Comparison of ENCODE assay signal across 29 cellular contexts in the genomic region with DNA sequence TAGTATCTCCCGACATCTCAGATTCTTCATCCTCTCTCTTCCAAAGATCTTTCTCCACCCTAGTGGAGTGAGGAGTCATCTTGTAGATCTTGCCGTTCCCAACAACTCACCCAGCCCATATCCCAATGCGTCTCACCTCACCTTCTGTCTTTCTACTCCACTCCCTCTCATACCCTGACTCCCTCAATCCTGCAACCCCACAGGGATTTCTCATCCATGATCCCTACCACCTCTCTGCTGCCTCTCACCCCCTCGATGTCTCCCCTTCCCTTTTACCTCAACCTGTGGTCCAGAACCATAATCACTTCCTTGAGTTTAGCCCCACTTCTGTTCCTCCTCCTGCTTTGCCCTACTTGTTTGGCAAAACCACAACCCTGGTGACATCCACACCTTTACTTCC. TPM values are rescaled to one million over a fixed set of nuclear protein-coding genes. Genes with fewer than 3 reads are reported as not detected.
"Had no signal": no experiment of that assay in that cellular context is flagged by ENCODE, and none has a peak within 500 bp of the region (broad histone marks: within the 10 kb centered on the region; RNA-seq: fewer than 3 reads in every experiment).

No MANE protein-coding gene starts in this region.

- H3K4me3 ChIP-seq: colonic mucosa, dorsolateral prefrontal cortex, esophagus squamous epithelium, gastrocnemius medialis, heart right ventricle, left lung, lower lobe of right lung had no signal

- H3K36me3 ChIP-seq: colonic mucosa, esophagus squamous epithelium, gastrocnemius medialis, heart right ventricle, left lung, lower lobe of right lung had no signal

- DNase-seq: colonic mucosa; dermis blood vessel endothelial cell; effector CD4-positive, alpha-beta T cell; effector memory CD4-positive, alpha-beta T cell; erythroblast; esophagus squamous epithelium; foreskin fibroblast; foreskin melanocyte; gastrocnemius medialis; glutamatergic neuron; heart right ventricle; hippocampal formation; left cardiac atrium; left ventricle myocardium superior; lower lobe of right lung; mesenchymal stem cell; midbrain had no signal

- ATAC-seq: gastrocnemius medialis; heart right ventricle; left cardiac atrium; left lung; left ventricle myocardium superior; lower lobe of right lung; naive thymus-derived CD4-positive, alpha-beta T cell had no signal

- FAIRE-seq: endometrium, islet of Langerhans had no signal

- H3K27ac ChIP-seq: colonic mucosa, dorsolateral prefrontal cortex, epithelial cell of prostate, esophagus squamous epithelium, gastrocnemius medialis, heart right ventricle, left lung, lower lobe of right lung had no signal

- H3K27me3 ChIP-seq: colonic mucosa, gastrocnemius medialis had no signal

RNA-seq across cellular contexts. Expression of a gene that starts 41.7 kb away (rescaled TPM):
- total RNA-seq: colonic mucosa; dermis blood vessel endothelial cell; esophagus mucosa; esophagus squamous epithelium; gastrocnemius medialis; glomerular endothelial cell; heart right ventricle; kidney epithelial cell; left cardiac atrium; left lung; left ventricle myocardium superior; lower leg skin; lower lobe of right lung; lung microvascular endothelial cell; mononuclear cell; naive thymus-derived CD4-positive, alpha-beta T cell had no signal

RNA-seq across cellular contexts. Expression of a gene that starts 44.5 kb away (rescaled TPM):
- total RNA-seq: dermis blood vessel endothelial cell; esophagus squamous epithelium; glomerular endothelial cell; lung microvascular endothelial cell; mononuclear cell; naive thymus-derived CD4-positive, alpha-beta T cell had no signal
